In genomic region chr20:43975096-43975768, GRCh38 we compare ENCODE assay signal across 9 cellular contexts.
DNase-seq lines count a peak whose midpoint lies in the region; ATAC-seq, FAIRE-seq and TF ChIP-seq lines count a peak whose summit lies in the region.
"Had no signal": no experiment of that assay in that cellular context is flagged by ENCODE, and none has a peak within 500 bp of the region (broad histone marks: within the 10 kb centered on the region; RNA-seq: fewer than 3 reads in every experiment).

No MANE protein-coding gene starts in this region.

- FAIRE-seq in keratinocyte (lab: Jason Lieb, UNC) (peak; percentile 86), pancreas (lab: Jason Lieb, UNC) (no peak)

- H3K4me1 ChIP-seq in adipocyte (ENCODE audit: control insufficient read depth, insufficient read depth, low read length) (peaks cover 6% of the 10 kb centered on the region), keratinocyte (ENCODE audit: control insufficient read depth, extremely low read depth, insufficient read depth, low read length) (peaks cover 17% of the 10 kb centered on the region), pancreas (no peaks in the 10 kb centered on the region)
- H3K4me1 ChIP-seq: psoas muscle had no signal

- H3K9me1 ChIP-seq in keratinocyte (ENCODE audit: control insufficient read depth, extremely low read depth, insufficient read depth, low read length): no peaks in the 10 kb centered on the region

- no peaks in the 10 kb centered on the region for H3K79me2 ChIP-seq in keratinocyte (ENCODE audit: control insufficient read depth, insufficient read depth, low read length)

- H3K4me2 ChIP-seq in keratinocyte (ENCODE audit: control insufficient read depth, extremely low read depth, insufficient read depth, low read depth, low read length): peak overlapping the region; percentile 53

- H3K27me3 ChIP-seq in adipocyte (replicated peaks; ENCODE audit: control insufficient read depth, insufficient read depth, low read length): no peaks in the 10 kb centered on the region
- H3K27me3 ChIP-seq in keratinocyte (ENCODE audit: control insufficient read depth, extremely low read depth, insufficient read depth, low read length): no peaks in the 10 kb centered on the region
- H3K27me3 ChIP-seq in pancreas: peaks cover 0 to 11% (median 0%) of the 10 kb centered on the region in 4 donors

- no peaks in the 10 kb centered on the region for H3K9me3 ChIP-seq in adipocyte (ENCODE audit: control insufficient read depth, low read length)
- no peaks in the 10 kb centered on the region for H3K9me3 ChIP-seq in keratinocyte (ENCODE audit: control insufficient read depth, low read depth, low read length)
- H3K9me3 ChIP-seq in pancreas: no peaks in the 10 kb centered on the region
- H3K9me3 ChIP-seq: psoas muscle had no signal

- H3K36me3 ChIP-seq in adipocyte (ENCODE audit: control insufficient read depth, insufficient read depth, low read length, severe bottlenecking) (no peaks in the 10 kb centered on the region), keratinocyte (ENCODE audit: control insufficient read depth in 2 of 2, extremely low read depth in 1 of 2, insufficient read depth in 2 of 2, low read length in 2 of 2) (no peaks in the 10 kb centered on the region), pancreas (no peaks in the 10 kb centered on the region)

- intact Hi-C loops in pancreas (cut with DNase I): no loop called here

- no peaks in the 10 kb centered on the region for H4K20me1 ChIP-seq in keratinocyte (ENCODE audit: control insufficient read depth, extremely low read depth, insufficient read depth, low read length)

- no peak overlapping the region for H2AFZ ChIP-seq in keratinocyte (ENCODE audit: control insufficient read depth, low read length)

- TF ChIP-seq CTCF in keratinocyte (optimal IDR thresholded peaks at IDR 0.05 in 1 of 3, IDR thresholded peaks at IDR 0.05 in 1 of 3, conservative IDR thresholded peaks at IDR 0.05 in 1 of 3; ENCODE audit: extremely low read depth in 1 of 3, insufficient read depth in 2 of 3, low read length in 3 of 3): no peak
- no peak for TF ChIP-seq CTCF in pancreas (IDR thresholded peaks at IDR 0.05)

- WGBS in pancreas, 2 donors: 51 to 59% methylated on average over 6 of the region's 6 CpGs

- H3K9ac ChIP-seq in adipocyte (ENCODE audit: low read length): no peak overlapping the region
- peak overlapping the region; percentile 0 for H3K9ac ChIP-seq in keratinocyte (ENCODE audit: control insufficient read depth, extremely low read depth, insufficient read depth, low read length)

- DNase-seq in Daoy (ENCODE audit: low read depth) (peak; percentile 67), HT1080 (ENCODE audit: low read depth) (peak; percentile 92), adipocyte (ENCODE audit: low read depth) (peak; percentile 84), keratinocyte (ENCODE audit: low read depth, low spot score) (no peak), pancreas (no peak), anterior cingulate cortex (lab: John Stamatoyannopoulos, UW) (no peak)
- DNase-seq: psoas muscle had no signal

- no peak overlapping the region for H3K4me3 ChIP-seq in adipocyte (ENCODE audit: low read length)
- H3K4me3 ChIP-seq in keratinocyte (ENCODE audit: control insufficient read depth in 2 of 3, extremely low read depth in 1 of 3, insufficient read depth in 2 of 3, low read depth in 1 of 3, low read length in 3 of 3): no peak overlapping the region
- H3K4me3 ChIP-seq in pancreas: no peak overlapping the region
- H3K4me3 ChIP-seq: psoas muscle had no signal

- H3K27ac ChIP-seq in keratinocyte (ENCODE audit: control insufficient read depth, insufficient read depth, low read length) (peak overlapping the region; percentile 74), pancreas (no peak overlapping the region)
- H3K27ac ChIP-seq: psoas muscle had no signal

- dilution Hi-C loops in keratinocyte (cut with MboI; ENCODE audit: extremely low pct_ligation_motif_present, low sequenced_read_pairs): no loop called here

- ATAC-seq in pancreas: no peak
- ATAC-seq in HG02852 (IDR thresholded peaks at IDR 0.05; ENCODE audit: unreplicated experiment): no peak
- ATAC-seq in GM21723 (IDR thresholded peaks at IDR 0.05; ENCODE audit: unreplicated experiment): no peak
- ATAC-seq: psoas muscle had no signal

Comparison
In these comparisons a context has a peak if more than half of its experiments do, and no peak if none do; other contexts are left out.
1. DNase-seq: peak in Daoy (single experiment), HT1080 (single experiment) and adipocyte (single experiment); none in keratinocyte (single experiment), pancreas (0 of 6) and anterior cingulate cortex (0 of 58).